In the genomic region with DNA sequence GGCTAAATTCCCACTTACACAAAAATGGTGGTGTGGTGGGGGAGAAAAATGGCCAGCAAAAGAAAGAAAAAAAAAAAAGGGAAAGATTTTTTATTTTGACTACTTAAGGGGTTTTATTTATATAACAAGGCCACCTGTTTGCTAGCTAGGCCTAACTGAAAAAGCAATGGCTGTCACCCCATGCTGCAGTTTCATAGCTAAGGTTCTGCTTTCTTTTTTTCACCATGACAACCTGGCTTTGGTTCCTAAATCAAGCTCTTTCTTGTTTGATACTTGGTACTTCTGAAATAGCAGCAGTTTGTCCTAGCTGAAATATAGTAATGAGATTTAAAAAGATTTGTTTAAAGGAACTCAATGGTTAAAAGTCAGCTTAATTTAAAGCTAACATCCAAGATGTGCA, we compare ENCODE assay signal across 30 cellular contexts.
A peak's percentile ranks its signal among the peaks of the same experiment; 100 is the strongest.
DNase-seq lines count a peak whose midpoint lies in the region; ATAC-seq and TF ChIP-seq lines count a peak whose summit lies in the region.
"Had no signal": no experiment of that assay in that cellular context is flagged by ENCODE, and none has a peak within 500 bp of the region (broad histone marks: within the 10 kb centered on the region; RNA-seq: fewer than 3 reads in every experiment).

No MANE protein-coding gene starts in this region.

- peaks cover 10% of the 10 kb centered on the region; the same call in 1 of the 2 replicates for H3F3A ChIP-seq in MM.1S (ENCODE audit: insufficient read depth, low read length)

- H3K9me3 ChIP-seq in MM.1S (replicated peaks; ENCODE audit: insufficient read depth, low read length), result 0 out of 2 replicates have a peak, but pooled peaks cover 3% of the 10 kb centered on the region
- H3K9me3 ChIP-seq: body of pancreas, gastroesophageal sphincter, MG63, prostate gland, suprapubic skin, upper lobe of right lung had no signal

- ATAC-seq in GM21576 (IDR thresholded peaks at IDR 0.05; ENCODE audit: unreplicated experiment), result peak; percentile 72
- ATAC-seq: body of pancreas; gastroesophageal sphincter; K562; Right ventricle myocardium inferior; stimulated activated memory B cell treated with anti-CD40 and anti-IgM and Interleukin-4, amounts not matched to agents 10 μg/mL and 1 μg/mL and 100 μg/mL, for 72 hours; upper lobe of right lung had no signal

- H4K20me1 ChIP-seq in MM.1S (ENCODE audit: insufficient read depth, low read length), result no peaks in the 10 kb centered on the region

- H3K27me3 ChIP-seq in MM.1S (replicated peaks; ENCODE audit: insufficient read depth, low read length), result no peaks in the 10 kb centered on the region
- H3K27me3 ChIP-seq: body of pancreas, dorsolateral prefrontal cortex, gastroesophageal sphincter, hepatocyte, MG63, upper lobe of right lung had no signal

- in situ Hi-C loops in ACHN (cut with HindIII; ENCODE audit: low pct_ligation_motif_present, low pct_unique_long_range_greater_than_20kb, low sequenced_read_pairs), result no loop called here

- peak overlapping the region; percentile 57 for H2AFZ ChIP-seq in MM.1S (ENCODE audit: low read length)
- H2AFZ ChIP-seq: GM23248, hepatocyte had no signal

- H3K27ac ChIP-seq in MM.1S (ENCODE audit: low read length), result peak overlapping the region; percentile 83
- H3K27ac ChIP-seq: 22Rv1, body of pancreas, dorsolateral prefrontal cortex, gastroesophageal sphincter, GM23248, hepatocyte, prostate gland, suprapubic skin, upper lobe of right lung had no signal

- H3K4me3 ChIP-seq in MM.1S (ENCODE audit: low read length), result no peak overlapping the region
- H3K4me3 ChIP-seq: body of pancreas, dorsolateral prefrontal cortex, gastroesophageal sphincter, GM23248, hepatocyte, K562, MG63, prostate gland, suprapubic skin, upper lobe of right lung had no signal

- H3K4me1 ChIP-seq in MM.1S (ENCODE audit: low read length), result peaks cover 31% of the 10 kb centered on the region
- H3K4me1 ChIP-seq: body of pancreas, gastroesophageal sphincter, prostate gland, suprapubic skin, upper lobe of right lung had no signal

- H3K9me2 ChIP-seq in MM.1S (replicated peaks; ENCODE audit: insufficient read depth, low read length), result no peaks in the 10 kb centered on the region

- no peak for TF ChIP-seq CTCF in MM.1S (IDR thresholded peaks at IDR 0.05; ENCODE audit: low read length)

- H3K36me3 ChIP-seq in MM.1S (replicated peaks; ENCODE audit: insufficient read depth, low read length), result no peaks in the 10 kb centered on the region
- H3K36me3 ChIP-seq: gastroesophageal sphincter, MG63, prostate gland, suprapubic skin, upper lobe of right lung had no signal

- H3K9ac ChIP-seq in MM.1S (ENCODE audit: low read length), result peak overlapping the region; percentile 57; the same call in 1 of the 2 replicates
- H3K9ac ChIP-seq: GM23248 had no signal

- peak overlapping the region; percentile 14; the same call in 1 of the 2 replicates for H3K4me2 ChIP-seq in MM.1S (ENCODE audit: low read depth, low read length)
- H3K4me2 ChIP-seq: hepatocyte had no signal

- H3K79me2 ChIP-seq in MM.1S (ENCODE audit: low read length), result no peaks in the 10 kb centered on the region
- H3K79me2 ChIP-seq: hepatocyte had no signal

- DNase-seq in DMS53 (lab: John Stamatoyannopoulos, UW), result peak; percentile 29
- no peak for DNase-seq in DMS53 treated with DMSO at 0.1 percent for 48 hours (lab: John Stamatoyannopoulos, UW; ENCODE audit: unreplicated experiment)
- DNase-seq in MM.1S, result peak; percentile 77
- DNase-seq in superior temporal gyrus (ENCODE audit: extremely low spot score), result peak; percentile 22
- DNase-seq in OCI-M1 (lab: John Stamatoyannopoulos, UW), result no peak
- no peak for DNase-seq in activated CD4-positive, alpha-beta T cell treated with anti-CD3 and anti-CD28 coated beads, Interleukin-2, amount 50 U/mL, for 1 hour
- no peak for DNase-seq in ACHN
- DNase-seq: activated CD4-positive, alpha-beta T cell treated with anti-CD3 and anti-CD28 coated beads for 4 hours; activated T-cell treated with anti-CD3 and anti-CD28 coated beads, Interleukin-2, amount 50 U/mL, for 24 hours; body of pancreas; Calu3; cerebellar nuclear complex; dorsolateral prefrontal cortex; GM23248; HFFc6; mesenchymal stem cell; MG63; NCI-H1436; NCI-H2081 treated with DMSO at 0.1 percent for 48 hours; stimulated activated CD4-positive, alpha-beta T cell treated with anti-CD3 and anti-CD28 coated beads, Interleukin-4, amount 100 ng/mL, for 4 hours; upper lobe of right lung had no signal

Comparison
In these comparisons a context has a peak if more than half of its experiments do, and no peak if none do; other contexts are left out.
1. DNase-seq: peak in DMS53 (single experiment), MM.1S (single experiment) and superior temporal gyrus (single experiment); none in DMS53 treated with DMSO at 0.1 percent for 48 hours (single experiment), OCI-M1 (single experiment), activated CD4-positive, alpha-beta T cell treated with anti-CD3 and anti-CD28 coated beads, Interleukin-2, amount 50 U/mL, for 1 hour (single experiment) and ACHN (single experiment).